Comparison of ENCODE assay signal across 24 cellular contexts in genomic region chr12:27199638-27200300, GRCh38. TPM values are rescaled to one million over a fixed set of nuclear protein-coding genes. Genes with fewer than 3 reads are reported as not detected.
DNase-seq lines count a peak whose midpoint lies in the region; ATAC-seq and TF ChIP-seq lines count a peak whose summit lies in the region.
"Had no signal": no experiment of that assay in that cellular context is flagged by ENCODE, and none has a peak within 500 bp of the region (broad histone marks: within the 10 kb centered on the region; RNA-seq: fewer than 3 reads in every experiment).

No MANE protein-coding gene starts in this region.

- peak overlapping the region; percentile 54 for H3K4me3 ChIP-seq in OCI-LY3 (ENCODE audit: low read length)
- no peak overlapping the region for H3K4me3 ChIP-seq in esophagus muscularis mucosa
- H3K4me3 ChIP-seq: BLaER1, lower lobe of right lung, skin epidermis had no signal

- TF ChIP-seq CTCF in OCI-LY3 (IDR thresholded peaks at IDR 0.05; ENCODE audit: low read depth, low read length) (no peak), esophagus muscularis mucosa (IDR thresholded peaks at IDR 0.05) (no peak)

- H4K20me1 ChIP-seq in OCI-LY3 (ENCODE audit: insufficient read depth, low read length): no peaks in the 10 kb centered on the region
- H4K20me1 ChIP-seq: BLaER1 had no signal

- H3K27ac ChIP-seq in OCI-LY3 (ENCODE audit: low read length) (peak overlapping the region; percentile 88), esophagus muscularis mucosa (replicated peaks in 1 of 4) (peak overlapping the region; percentile 85 to 88 (median 86))
- H3K27ac ChIP-seq: BLaER1, lower lobe of right lung, skin epidermis had no signal

- H3K4me3 Mint-ChIP-seq in activated naive CD8-positive, alpha-beta T cell treated with anti-CD3 and anti-CD28 coated beads, Interleukin-2, amount 50 U/mL, for 24 hours: no peak overlapping the region
- no peak overlapping the region for H3K4me3 Mint-ChIP-seq in activated naive CD8-positive, alpha-beta T cell treated with anti-CD3 and anti-CD28 coated beads for 36 hours
- peak overlapping the region in 1 of 2 donors; percentile 10 for H3K4me3 Mint-ChIP-seq in stimulated activated naive CD8-positive, alpha-beta T cell treated with anti-CD3 and anti-CD28 coated beads, Interleukin-15, amount 100 ng/mL, for 72 hours
- no peak overlapping the region for H3K4me3 Mint-ChIP-seq in T-helper 2 cell treated with Interferon-gamma antibody and Interleukin-4, amounts not matched to agents 5 μg/mL and 100 μg/mL, for 36 hours
- H3K4me3 Mint-ChIP-seq: activated CD8-positive, alpha-beta memory T cell treated with anti-CD3 and anti-CD28 coated beads, Interleukin-2, amount 10 ng/mL, durations not matched to agents 7 days and 5 days; activated naive CD8-positive, alpha-beta T cell treated with anti-CD3 and anti-CD28 coated beads, Interleukin-2, amount 10 ng/mL, durations not matched to agents 7 days and 5 days; brain; natural killer cell had no signal

- no peak overlapping the region for H2AFZ ChIP-seq in OCI-LY3 (ENCODE audit: low read depth, low read length)

- H3K9me3 ChIP-seq in OCI-LY3 (ENCODE audit: insufficient read depth, low read length) (no peaks in the 10 kb centered on the region), esophagus muscularis mucosa (no peaks in the 10 kb centered on the region)
- H3K9me3 ChIP-seq: BLaER1, lower lobe of right lung had no signal

- H3K36me3 Mint-ChIP-seq in activated naive CD8-positive, alpha-beta T cell treated with anti-CD3 and anti-CD28 coated beads, Interleukin-2, amount 50 U/mL, for 24 hours (ENCODE audit: low read depth): no peaks in the 10 kb centered on the region
- no peaks in the 10 kb centered on the region for H3K36me3 Mint-ChIP-seq in activated naive CD8-positive, alpha-beta T cell treated with anti-CD3 and anti-CD28 coated beads for 36 hours
- no peaks in the 10 kb centered on the region for H3K36me3 Mint-ChIP-seq in T-helper 2 cell treated with Interferon-gamma antibody and Interleukin-4, amounts not matched to agents 5 μg/mL and 100 μg/mL, for 36 hours (ENCODE audit: low read depth)
- H3K36me3 Mint-ChIP-seq: activated CD8-positive, alpha-beta memory T cell treated with anti-CD3 and anti-CD28 coated beads, Interleukin-2, amount 10 ng/mL, durations not matched to agents 7 days and 5 days; brain; natural killer cell had no signal

- H3K4me1 ChIP-seq in OCI-LY3 (ENCODE audit: low read length): peaks cover 46% of the 10 kb centered on the region
- peaks cover 20 to 66% (median 55%) of the 10 kb centered on the region in 4 donors for H3K4me1 ChIP-seq in esophagus muscularis mucosa
- H3K4me1 ChIP-seq: BLaER1, lower lobe of right lung had no signal

- H3K27me3 Mint-ChIP-seq in activated naive CD8-positive, alpha-beta T cell treated with anti-CD3 and anti-CD28 coated beads, Interleukin-2, amount 50 U/mL, for 24 hours: no peaks in the 10 kb centered on the region
- H3K27me3 Mint-ChIP-seq in activated naive CD8-positive, alpha-beta T cell treated with anti-CD3 and anti-CD28 coated beads for 36 hours: no peaks in the 10 kb centered on the region
- H3K27me3 Mint-ChIP-seq in stimulated activated naive CD8-positive, alpha-beta T cell treated with anti-CD3 and anti-CD28 coated beads, Interleukin-15, amount 100 ng/mL, for 72 hours: no peaks in the 10 kb centered on the region
- no peaks in the 10 kb centered on the region for H3K27me3 Mint-ChIP-seq in T-helper 2 cell treated with Interferon-gamma antibody and Interleukin-4, amounts not matched to agents 5 μg/mL and 100 μg/mL, for 36 hours (ENCODE audit: low read depth)
- H3K27me3 Mint-ChIP-seq: activated CD8-positive, alpha-beta memory T cell treated with anti-CD3 and anti-CD28 coated beads, Interleukin-2, amount 10 ng/mL, durations not matched to agents 7 days and 5 days; activated naive CD8-positive, alpha-beta T cell treated with anti-CD3 and anti-CD28 coated beads, Interleukin-2, amount 10 ng/mL, durations not matched to agents 7 days and 5 days; brain had no signal

- no peak for TF ChIP-seq POLR2A in esophagus muscularis mucosa (IDR thresholded peaks at IDR 0.05; ENCODE audit: low read depth)

- H3K9ac ChIP-seq in OCI-LY3 (ENCODE audit: low read length): peak overlapping the region; percentile 55
- H3K9ac ChIP-seq: BLaER1 had no signal

- H3K4me1 Mint-ChIP-seq in activated naive CD8-positive, alpha-beta T cell treated with anti-CD3 and anti-CD28 coated beads, Interleukin-2, amount 50 U/mL, for 24 hours: peaks cover 12% of the 10 kb centered on the region
- peaks cover 8% of the 10 kb centered on the region for H3K4me1 Mint-ChIP-seq in activated naive CD8-positive, alpha-beta T cell treated with anti-CD3 and anti-CD28 coated beads for 36 hours
- peaks cover 8% of the 10 kb centered on the region for H3K4me1 Mint-ChIP-seq in stimulated activated naive CD8-positive, alpha-beta T cell treated with anti-CD3 and anti-CD28 coated beads, Interleukin-15, amount 100 ng/mL, for 72 hours
- H3K4me1 Mint-ChIP-seq in T-helper 2 cell treated with Interferon-gamma antibody and Interleukin-4, amounts not matched to agents 5 μg/mL and 100 μg/mL, for 36 hours (ENCODE audit: low read depth): peaks cover 11% of the 10 kb centered on the region
- H3K4me1 Mint-ChIP-seq: activated naive CD8-positive, alpha-beta T cell treated with anti-CD3 and anti-CD28 coated beads, Interleukin-2, amount 10 ng/mL, durations not matched to agents 7 days and 5 days; brain; natural killer cell had no signal

- no peaks in the 10 kb centered on the region for H3K36me3 ChIP-seq in OCI-LY3 (replicated peaks; ENCODE audit: low read depth, low read length)
- H3K36me3 ChIP-seq in esophagus muscularis mucosa: no peaks in the 10 kb centered on the region
- H3K36me3 ChIP-seq: BLaER1, lower lobe of right lung had no signal

- no peaks in the 10 kb centered on the region for H3K9me3 Mint-ChIP-seq in activated naive CD8-positive, alpha-beta T cell treated with anti-CD3 and anti-CD28 coated beads, Interleukin-2, amount 50 U/mL, for 24 hours
- H3K9me3 Mint-ChIP-seq in activated naive CD8-positive, alpha-beta T cell treated with anti-CD3 and anti-CD28 coated beads for 36 hours: no peaks in the 10 kb centered on the region
- no peaks in the 10 kb centered on the region for H3K9me3 Mint-ChIP-seq in stimulated activated naive CD8-positive, alpha-beta T cell treated with anti-CD3 and anti-CD28 coated beads, Interleukin-15, amount 100 ng/mL, for 72 hours
- no peaks in the 10 kb centered on the region for H3K9me3 Mint-ChIP-seq in T-helper 2 cell treated with Interferon-gamma antibody and Interleukin-4, amounts not matched to agents 5 μg/mL and 100 μg/mL, for 36 hours
- H3K9me3 Mint-ChIP-seq: activated naive CD8-positive, alpha-beta T cell treated with anti-CD3 and anti-CD28 coated beads, Interleukin-2, amount 10 ng/mL, durations not matched to agents 7 days and 5 days; brain; natural killer cell had no signal

- H3K79me2 ChIP-seq in OCI-LY3 (ENCODE audit: low read length): no peaks in the 10 kb centered on the region

- WGBS in esophagus muscularis mucosa: 61% methylated on average over 2 of the region's 2 CpGs

- DNase-seq in activated naive CD8-positive, alpha-beta T cell treated with anti-CD3 and anti-CD28 coated beads, Interleukin-2, amount 50 U/mL, for 24 hours: no peak
- no peak for DNase-seq in activated naive CD8-positive, alpha-beta T cell treated with anti-CD3 and anti-CD28 coated beads for 36 hours
- DNase-seq in esophagus muscularis mucosa (ENCODE audit: extremely low spot score): peak; percentile 55
- DNase-seq in stimulated activated naive CD8-positive, alpha-beta T cell treated with anti-CD3 and anti-CD28 coated beads, Interleukin-15, amount 100 ng/mL, for 72 hours: no peak
- no peak for DNase-seq in T-helper 2 cell treated with Interferon-gamma antibody and Interleukin-4, amounts not matched to agents 5 μg/mL and 100 μg/mL, for 36 hours (ENCODE audit: low spot score)
- DNase-seq: activated CD8-positive, alpha-beta memory T cell treated with anti-CD3 and anti-CD28 coated beads, Interleukin-2, amount 10 ng/mL, durations not matched to agents 7 days and 5 days; activated naive CD8-positive, alpha-beta T cell treated with anti-CD3 and anti-CD28 coated beads, Interleukin-2, amount 10 ng/mL, durations not matched to agents 7 days and 5 days; COR-L47; DMS53; GDM1; H7; Kasumi-1; lower lobe of right lung; natural killer cell; NCI-H146; NCI-H2107; NCI-H510A; stimulated activated CD4-positive, alpha-beta T cell treated with anti-CD3 and anti-CD28 coated beads, Interleukin-2, amount 100 ng/mL, for 24 hours had no signal

- intact Hi-C loops in esophagus muscularis mucosa (cut with DNase I): loop anchor here (5.0 kb wide), 1 partner anchor 43 kb away; the partner anchor contains the start of gene STK38L

- no peak for TF ChIP-seq EP300 in esophagus muscularis mucosa (IDR thresholded peaks at IDR 0.05)

- no peak overlapping the region for H3K27ac Mint-ChIP-seq in activated naive CD8-positive, alpha-beta T cell treated with anti-CD3 and anti-CD28 coated beads, Interleukin-2, amount 50 U/mL, for 24 hours
- H3K27ac Mint-ChIP-seq in activated naive CD8-positive, alpha-beta T cell treated with anti-CD3 and anti-CD28 coated beads for 36 hours: no peak overlapping the region
- no peak overlapping the region for H3K27ac Mint-ChIP-seq in stimulated activated naive CD8-positive, alpha-beta T cell treated with anti-CD3 and anti-CD28 coated beads, Interleukin-15, amount 100 ng/mL, for 72 hours
- H3K27ac Mint-ChIP-seq in T-helper 2 cell treated with Interferon-gamma antibody and Interleukin-4, amounts not matched to agents 5 μg/mL and 100 μg/mL, for 36 hours: no peak overlapping the region
- H3K27ac Mint-ChIP-seq: activated CD8-positive, alpha-beta memory T cell treated with anti-CD3 and anti-CD28 coated beads, Interleukin-2, amount 10 ng/mL, durations not matched to agents 7 days and 5 days; activated naive CD8-positive, alpha-beta T cell treated with anti-CD3 and anti-CD28 coated beads, Interleukin-2, amount 10 ng/mL, durations not matched to agents 7 days and 5 days; brain; natural killer cell had no signal

- ATAC-seq in activated naive CD8-positive, alpha-beta T cell treated with anti-CD3 and anti-CD28 coated beads, Interleukin-2, amount 50 U/mL, for 24 hours: peak; percentile 83
- ATAC-seq in stimulated activated naive CD8-positive, alpha-beta T cell treated with anti-CD3 and anti-CD28 coated beads, Interleukin-15, amount 100 ng/mL, for 72 hours: peak; percentile 79
- ATAC-seq in HG03460 (IDR thresholded peaks at IDR 0.05; ENCODE audit: unreplicated experiment) (no peak), HG02798 (IDR thresholded peaks at IDR 0.05; ENCODE audit: poor library complexity, unreplicated experiment) (no peak)
- ATAC-seq: activated CD8-positive, alpha-beta memory T cell treated with anti-CD3 and anti-CD28 coated beads, Interleukin-2, amount 10 ng/mL, durations not matched to agents 7 days and 5 days; lower lobe of right lung; natural killer cell had no signal

- H3K27me3 ChIP-seq in OCI-LY3 (ENCODE audit: low read depth, low read length): no peaks in the 10 kb centered on the region
- H3K27me3 ChIP-seq in esophagus muscularis mucosa: no peaks in the 10 kb centered on the region
- H3K27me3 ChIP-seq: BLaER1 had no signal

- peak overlapping the region; percentile 84 for H3K4me2 ChIP-seq in OCI-LY3 (ENCODE audit: low read length)
- H3K4me2 ChIP-seq: BLaER1 had no signal

RNA-seq across cellular contexts. Expression of gene STK38L, which starts 44.3 kb away (rescaled TPM):
- 10 to 100 TPM; 31.2 to 32.0 TPM for total RNA-seq in activated naive CD8-positive, alpha-beta T cell treated with anti-CD3 and anti-CD28 coated beads for 36 hours
- total RNA-seq in esophagus muscularis mucosa: 100 to 1,000 TPM in 1 of 4 donors, 10 to 100 TPM in 3; 64.6 to 102 (median 82.4) TPM

Comparison
In these comparisons a context has a peak if more than half of its experiments do, and no peak if none do; other contexts are left out.
1. ATAC-seq: peak in activated naive CD8-positive, alpha-beta T cell treated with anti-CD3 and anti-CD28 coated beads, Interleukin-2, amount 50 U/mL, for 24 hours (single experiment) and stimulated activated naive CD8-positive, alpha-beta T cell treated with anti-CD3 and anti-CD28 coated beads, Interleukin-15, amount 100 ng/mL, for 72 hours (single experiment); none in HG03460 (single experiment) and HG02798 (single experiment).